1 cellular context compared by ENCODE assay signal in genomic region chr10:69179743-69180524, GRCh38.
TF ChIP-seq lines count a peak whose summit lies in the region.

Gene SUPV3L1 (plus strand): TSS chr10:69180234. CDS start chr10:69180292, 58 bp downstream.

TF ChIP-seq in GM23338, 12 proteins besides CTCF, POLR2A, EP300 and RAD21 (continued from another document):
- no peak for TF ChIP-seq REST (IDR thresholded peaks at IDR 0.05; ENCODE audit: unreplicated experiment)
- no peak for TF ChIP-seq EZH2 (IDR thresholded peaks at IDR 0.05; ENCODE audit: low read depth, unreplicated experiment)
- no peak for TF ChIP-seq EZH2phosphoT487 (IDR thresholded peaks at IDR 0.05; ENCODE audit: unreplicated experiment)
- TF ChIP-seq STAT1 (IDR thresholded peaks at IDR 0.05; ENCODE audit: unreplicated experiment), result no peak
